ENCODE assay signal across 30 cellular contexts in the genomic region with DNA sequence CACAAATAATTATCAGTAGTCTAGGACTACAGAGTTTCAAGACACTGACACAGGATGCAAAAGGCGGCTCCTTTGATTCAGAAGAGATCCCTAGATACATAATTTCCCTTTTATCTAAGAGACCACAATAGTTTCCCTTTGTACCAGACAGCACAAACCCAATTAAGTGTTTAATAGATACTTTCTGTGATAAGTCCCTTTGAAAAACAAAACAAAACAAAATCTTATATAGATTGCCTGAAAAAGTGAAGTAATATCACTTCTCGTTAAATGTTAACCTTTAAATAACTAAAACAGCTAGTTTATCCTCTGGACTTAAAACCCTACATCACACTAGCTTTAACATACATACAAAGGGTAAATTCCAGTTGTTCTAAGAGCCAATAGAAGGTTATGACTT. TPM values are rescaled to one million over a fixed set of nuclear protein-coding genes. Genes with fewer than 3 reads are reported as not detected.
"Had no signal": no experiment of that assay in that cellular context is flagged by ENCODE, and none has a peak within 500 bp of the region (broad histone marks: within the 10 kb centered on the region; RNA-seq: fewer than 3 reads in every experiment).

No MANE protein-coding gene starts in this region.

- H3K4me3 Mint-ChIP-seq: naive thymus-derived CD8-positive, alpha-beta T cell; natural killer cell treated with Interleukin-12 subunit alpha and Interleukin-12 subunit beta and Interleukin-15 and Interleukin-18, amount 100 ng/mL, for 72 hours; nephron progenitor cell; neural crest cell; stimulated activated memory B cell treated with anti-CD40 and anti-IgM and Interleukin-4, amounts not matched to agents 10 μg/mL and 1 μg/mL and 100 μg/mL, for 72 hours; stimulated activated naive CD8-positive, alpha-beta T cell treated with anti-CD3 and anti-CD28 coated beads, Interleukin-15, amount 100 ng/mL, for 72 hours; type B pancreatic cell had no signal

- H3K27me3 Mint-ChIP-seq: stimulated activated naive CD8-positive, alpha-beta T cell treated with anti-CD3 and anti-CD28 coated beads, Interleukin-15, amount 100 ng/mL, for 72 hours; type B pancreatic cell had no signal

- H3K4me3 ChIP-seq: pancreas, prostate gland, skin epidermis, smooth muscle cell, spleen, suprapubic skin, testis, tibial artery, transverse colon, upper lobe of right lung, uterus had no signal

- ATAC-seq: naive thymus-derived CD8-positive, alpha-beta T cell; natural killer cell treated with Interleukin-12 subunit alpha and Interleukin-12 subunit beta and Interleukin-15 and Interleukin-18, amount 100 ng/mL, for 72 hours; pancreas; right cardiac atrium; sciatic nerve; stimulated activated memory B cell treated with anti-CD40 and anti-IgM and Interleukin-4, amounts not matched to agents 10 μg/mL and 1 μg/mL and 100 μg/mL, for 72 hours; stimulated activated naive CD8-positive, alpha-beta T cell treated with anti-CD3 and anti-CD28 coated beads, Interleukin-15, amount 100 ng/mL, for 72 hours; stimulated activated naive CD8-positive, alpha-beta T cell treated with anti-CD3 and anti-CD28 coated beads, Interleukin-15, Interleukin-2, amounts not matched to agents 100 U/mL and 50 U/mL, for 24 hours; upper lobe of right lung had no signal

- H3K36me3 Mint-ChIP-seq: naive thymus-derived CD8-positive, alpha-beta T cell; natural killer cell treated with Interleukin-12 subunit alpha and Interleukin-12 subunit beta and Interleukin-15 and Interleukin-18, amount 100 ng/mL, for 72 hours; stimulated activated memory B cell treated with anti-CD40 and anti-IgM and Interleukin-4, amounts not matched to agents 10 μg/mL and 1 μg/mL and 100 μg/mL, for 72 hours had no signal

- H3K27ac Mint-ChIP-seq: naive thymus-derived CD8-positive, alpha-beta T cell; natural killer cell treated with Interleukin-12 subunit alpha and Interleukin-12 subunit beta and Interleukin-15 and Interleukin-18, amount 100 ng/mL, for 72 hours; nephron progenitor cell; stimulated activated memory B cell treated with anti-CD40 and anti-IgM and Interleukin-4, amounts not matched to agents 10 μg/mL and 1 μg/mL and 100 μg/mL, for 72 hours; stimulated activated naive CD8-positive, alpha-beta T cell treated with anti-CD3 and anti-CD28 coated beads, Interleukin-15, amount 100 ng/mL, for 72 hours; type B pancreatic cell had no signal

- FAIRE-seq: pancreas had no signal

- H3K9me3 ChIP-seq: neutrophil, pancreas, prostate gland, spleen, suprapubic skin, testis, tibial artery, transverse colon, upper lobe of right lung, uterus had no signal

- H3K4me2 ChIP-seq: smooth muscle cell had no signal

- H3K36me3 ChIP-seq: neutrophil, pancreas, prostate gland, spleen, suprapubic skin, tibial artery, transverse colon, upper lobe of right lung, uterus had no signal

- H3K9me3 Mint-ChIP-seq: stimulated activated naive CD8-positive, alpha-beta T cell treated with anti-CD3 and anti-CD28 coated beads, Interleukin-15, amount 100 ng/mL, for 72 hours had no signal

- H3K27me3 ChIP-seq: neutrophil, pancreas, spleen, suprapubic skin, testis, tibial artery, transverse colon, upper lobe of right lung, uterus had no signal

- H3K4me1 ChIP-seq: pancreas, prostate gland, testis, uterus had no signal

- H3K27ac ChIP-seq: neutrophil, pancreas, prostate gland, skin epidermis, spleen, suprapubic skin, testis, tibial artery, transverse colon, upper lobe of right lung, uterus had no signal

- H3K4me1 Mint-ChIP-seq: naive thymus-derived CD8-positive, alpha-beta T cell; nephron progenitor cell; stimulated activated memory B cell treated with anti-CD40 and anti-IgM and Interleukin-4, amounts not matched to agents 10 μg/mL and 1 μg/mL and 100 μg/mL, for 72 hours; stimulated activated naive CD8-positive, alpha-beta T cell treated with anti-CD3 and anti-CD28 coated beads, Interleukin-15, amount 100 ng/mL, for 72 hours had no signal

- DNase-seq: naive thymus-derived CD8-positive, alpha-beta T cell; nephron progenitor cell; nucleus accumbens; pancreas; right cardiac atrium; spleen; stimulated activated CD4-positive, alpha-beta T cell treated with anti-CD3 and anti-CD28 coated beads, Interleukin-12 subunit alpha, Interleukin-12 subunit beta, amount 100 ng/mL, for 4 hours; stimulated activated CD4-positive, alpha-beta T cell treated with anti-CD3 and anti-CD28 coated beads, Interleukin-1b, Interleukin-23, amount 100 ng/mL, for 48 hours; stimulated activated CD4-positive, alpha-beta T cell treated with anti-CD3 and anti-CD28 coated beads, Interleukin-4, amount 100 ng/mL, for 1 hour; stimulated activated CD4-positive, alpha-beta T cell treated with anti-CD3 and anti-CD28 coated beads, Interleukin-4, amount 100 ng/mL, for 4 hours; stimulated activated CD8-positive, alpha-beta memory T cell treated with anti-CD3 and anti-CD28 coated beads, Interleukin-4, amount 100 ng/mL, for 48 hours; stimulated activated naive CD4-positive, alpha-beta T cell; stimulated activated naive CD8-positive, alpha-beta T cell treated with anti-CD3 and anti-CD28 coated beads, Interleukin-15, amount 100 ng/mL, for 72 hours; stimulated activated naive CD8-positive, alpha-beta T cell treated with anti-CD3 and anti-CD28 coated beads, Interleukin-15, Interleukin-2, amounts not matched to agents 100 U/mL and 50 U/mL, for 24 hours; substantia nigra; testis; tibial artery; transverse colon; upper lobe of right lung; uterus had no signal

RNA-seq across cellular contexts. Expression of gene APBB2, which starts 49.9 kb away (rescaled TPM):
- polyA plus RNA-seq: naive thymus-derived CD8-positive, alpha-beta T cell had no signal
